Comparison of ENCODE assay signal across 8 cellular contexts in the genomic region with DNA sequence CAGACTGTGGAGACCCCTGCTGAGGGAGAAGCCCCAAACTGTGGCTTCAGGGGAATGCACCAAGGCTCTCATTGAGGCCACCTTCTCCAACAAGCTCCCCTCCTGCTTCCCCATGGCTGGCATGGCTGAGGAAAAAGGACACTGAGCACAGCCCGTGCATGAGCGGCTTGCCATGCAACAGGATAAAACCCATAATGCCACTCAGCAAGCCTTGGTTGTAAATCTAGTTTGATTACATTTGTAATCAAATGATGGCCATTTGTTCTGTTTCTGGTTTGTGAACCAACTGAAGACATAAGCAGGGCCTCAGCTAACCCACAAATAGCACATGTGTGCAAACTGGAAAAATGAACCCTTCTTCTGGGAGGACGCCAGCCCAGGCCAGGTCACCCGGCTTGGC. TPM values are rescaled to one million over a fixed set of nuclear protein-coding genes. Genes with fewer than 3 reads are reported as not detected.
DNase-seq lines count a peak whose midpoint lies in the region; ATAC-seq and TF ChIP-seq lines count a peak whose summit lies in the region.
"Not testable (repeated sequence)": the region's sequence is repeated elsewhere in the genome, so short reads cannot be mapped to it uniquely, and the experiment has no call there.
"Had no signal": no experiment of that assay in that cellular context is flagged by ENCODE, and none has a peak within 500 bp of the region (broad histone marks: within the 10 kb centered on the region; RNA-seq: fewer than 3 reads in every experiment).

No MANE protein-coding gene starts in this region.

- H3K9ac ChIP-seq in skeletal muscle tissue (ENCODE audit: low read depth in 1 of 3, low read length in 3 of 3) = not testable (repeated sequence)

- H3K27me3 Mint-ChIP-seq in CD14-positive monocyte (ENCODE audit: low read depth in 3 of 3); activated T-cell treated with anti-CD3 and anti-CD28 coated beads, Interleukin-2, amount 50 U/mL, for 72 hours (ENCODE audit: low read depth); dendritic cell treated with granulocyte-macrophage colony-stimulating factor and Interleukin-4, amounts not matched to agents 40 ng/mL and 50 ng/mL, for 4 days; memory B cell; natural killer cell treated with Interleukin-12 subunit alpha and Interleukin-12 subunit beta and Interleukin-15 and Interleukin-18, amount 100 ng/mL, for 72 hours: not testable (repeated sequence)

- H3K36me3 Mint-ChIP-seq in CD14-positive monocyte = peaks cover 32 to 37% of the 10 kb centered on the region in 2 donors
- peaks cover 12 to 17% of the 10 kb centered on the region in 2 donors for H3K36me3 Mint-ChIP-seq in activated T-cell treated with anti-CD3 and anti-CD28 coated beads, Interleukin-2, amount 50 U/mL, for 72 hours (ENCODE audit: insufficient read depth in 2 of 2)
- H3K36me3 Mint-ChIP-seq in dendritic cell treated with granulocyte-macrophage colony-stimulating factor and Interleukin-4, amounts not matched to agents 40 ng/mL and 50 ng/mL, for 4 days (ENCODE audit: low read depth) = peaks cover 45% of the 10 kb centered on the region
- H3K36me3 Mint-ChIP-seq in memory B cell = peaks cover 29% of the 10 kb centered on the region
- peaks cover 12% of the 10 kb centered on the region for H3K36me3 Mint-ChIP-seq in natural killer cell treated with Interleukin-12 subunit alpha and Interleukin-12 subunit beta and Interleukin-15 and Interleukin-18, amount 100 ng/mL, for 72 hours

- not testable (repeated sequence) for H3K27me3 ChIP-seq in skeletal muscle tissue (ENCODE audit: control insufficient read depth in 3 of 3, insufficient read depth in 3 of 3, low read length in 3 of 3)

- not testable (repeated sequence) for DNase-seq in CD14-positive monocyte (ENCODE audit: low spot score); activated T-cell treated with anti-CD3 and anti-CD28 coated beads, Interleukin-2, amount 50 U/mL, for 72 hours; memory B cell (ENCODE audit: low spot score in 2 of 2); natural killer cell treated with Interleukin-12 subunit alpha and Interleukin-12 subunit beta and Interleukin-15 and Interleukin-18, amount 100 ng/mL, for 72 hours (ENCODE audit: low spot score)
- DNase-seq in SK-N-DZ (ENCODE audit: low spot score) = peak; percentile 67

- not testable (repeated sequence) for H3K4me3 Mint-ChIP-seq in CD14-positive monocyte; dendritic cell treated with granulocyte-macrophage colony-stimulating factor and Interleukin-4, amounts not matched to agents 40 ng/mL and 50 ng/mL, for 4 days; memory B cell
- H3K4me3 Mint-ChIP-seq in activated T-cell treated with anti-CD3 and anti-CD28 coated beads, Interleukin-2, amount 50 U/mL, for 72 hours = peak overlapping the region in 1 of 2 donors; percentile 1
- peak overlapping the region; percentile 91 for H3K4me3 Mint-ChIP-seq in natural killer cell treated with Interleukin-12 subunit alpha and Interleukin-12 subunit beta and Interleukin-15 and Interleukin-18, amount 100 ng/mL, for 72 hours

- H3K27ac ChIP-seq in skeletal muscle tissue (ENCODE audit: low read depth, low read length) = peak overlapping the region; percentile 93

- peaks cover 4 to 11% (median 9%) of the 10 kb centered on the region in 7 donors for H3K9me3 Mint-ChIP-seq in CD14-positive monocyte
- not testable (repeated sequence) for H3K9me3 Mint-ChIP-seq in activated T-cell treated with anti-CD3 and anti-CD28 coated beads, Interleukin-2, amount 50 U/mL, for 72 hours; memory B cell; natural killer cell treated with Interleukin-12 subunit alpha and Interleukin-12 subunit beta and Interleukin-15 and Interleukin-18, amount 100 ng/mL, for 72 hours
- H3K9me3 Mint-ChIP-seq in dendritic cell treated with granulocyte-macrophage colony-stimulating factor and Interleukin-4, amounts not matched to agents 40 ng/mL and 50 ng/mL, for 4 days = peaks cover 19% of the 10 kb centered on the region

- TF ChIP-seq CTCF in CD14-positive monocyte (IDR thresholded peaks at IDR 0.05) = not testable (repeated sequence)

- H3K4me1 Mint-ChIP-seq in CD14-positive monocyte (peaks cover 48% of the 10 kb centered on the region), memory B cell (peaks cover 21% of the 10 kb centered on the region)
- peaks cover 18% of the 10 kb centered on the region for H3K4me1 Mint-ChIP-seq in activated T-cell treated with anti-CD3 and anti-CD28 coated beads, Interleukin-2, amount 50 U/mL, for 72 hours (ENCODE audit: low read depth)
- H3K4me1 Mint-ChIP-seq in dendritic cell treated with granulocyte-macrophage colony-stimulating factor and Interleukin-4, amounts not matched to agents 40 ng/mL and 50 ng/mL, for 4 days (ENCODE audit: low read depth) = peaks cover 55% of the 10 kb centered on the region
- H3K4me1 Mint-ChIP-seq in natural killer cell treated with Interleukin-12 subunit alpha and Interleukin-12 subunit beta and Interleukin-15 and Interleukin-18, amount 100 ng/mL, for 72 hours (ENCODE audit: low read depth in 2 of 2) = peaks cover 25 to 41% of the 10 kb centered on the region in 2 donors

- peaks cover 31 to 40% (median 36%) of the 10 kb centered on the region in 3 donors for H3K4me1 ChIP-seq in skeletal muscle tissue (ENCODE audit: control insufficient read depth in 3 of 3, insufficient read depth in 3 of 3, low read length in 3 of 3)

- peak overlapping the region in 1 of 3 donors; percentile 34 for H3K4me3 ChIP-seq in skeletal muscle tissue (ENCODE audit: low read length in 3 of 3)

- ATAC-seq in activated T-cell treated with anti-CD3 and anti-CD28 coated beads, Interleukin-2, amount 50 U/mL, for 72 hours (replicated peaks in 1 of 2); memory B cell (ENCODE audit: low read depth); natural killer cell treated with Interleukin-12 subunit alpha and Interleukin-12 subunit beta and Interleukin-15 and Interleukin-18, amount 100 ng/mL, for 72 hours: not testable (repeated sequence)

- H3K27ac Mint-ChIP-seq in CD14-positive monocyte = peak overlapping the region; percentile 6 to 100 (median 97)
- peak overlapping the region; percentile 26 for H3K27ac Mint-ChIP-seq in activated T-cell treated with anti-CD3 and anti-CD28 coated beads, Interleukin-2, amount 50 U/mL, for 72 hours
- H3K27ac Mint-ChIP-seq in dendritic cell treated with granulocyte-macrophage colony-stimulating factor and Interleukin-4, amounts not matched to agents 40 ng/mL and 50 ng/mL, for 4 days = peak overlapping the region; percentile 93
- peak overlapping the region; percentile 58 for H3K27ac Mint-ChIP-seq in memory B cell
- H3K27ac Mint-ChIP-seq in natural killer cell treated with Interleukin-12 subunit alpha and Interleukin-12 subunit beta and Interleukin-15 and Interleukin-18, amount 100 ng/mL, for 72 hours = peak overlapping the region; percentile 97 to 100

- H3K36me3 ChIP-seq in skeletal muscle tissue (ENCODE audit: control insufficient read depth in 3 of 3, insufficient read depth in 3 of 3, low read length in 3 of 3) = not testable (repeated sequence)

- intact Hi-C loops in CD14-positive monocyte (cut with micrococcal nuclease); dendritic cell treated with granulocyte-macrophage colony-stimulating factor and Interleukin-4, amounts not matched to agents 40 ng/mL and 50 ng/mL, for 4 days (cut with micrococcal nuclease): not testable (repeated sequence)

- H3K9me3 ChIP-seq in skeletal muscle tissue (ENCODE audit: control insufficient read depth in 3 of 3, low read length in 3 of 3) = not testable (repeated sequence)

RNA-seq across cellular contexts. Expression of a gene that starts 27.2 kb away (rescaled TPM):
- polyA plus RNA-seq in CD14-positive monocyte = 10 to 100 TPM; 40.9 to 46.9 TPM
- polyA plus RNA-seq in SK-N-DZ (2014; cell fraction: cytosol; rRNA removed) = 0.07 and 0.42 TPM in 2 replicates
- 0.05 TPM in 1 of 2 replicates, not detected in the other for polyA plus RNA-seq in SK-N-DZ (2014; cell fraction: nucleus; rRNA removed)
- 10 to 100 TPM; 48.9 to 49.9 TPM for total RNA-seq in activated T-cell treated with anti-CD3 and anti-CD28 coated beads, Interleukin-2, amount 50 U/mL, for 72 hours
- 10 to 100 TPM; 26.9 to 70.4 TPM for total RNA-seq in natural killer cell treated with Interleukin-12 subunit alpha and Interleukin-12 subunit beta and Interleukin-15 and Interleukin-18, amount 100 ng/mL, for 72 hours
- total RNA-seq in skeletal muscle tissue = 2.6 TPM
- total RNA-seq: H1 had no signal

RNA-seq across cellular contexts. Expression of a gene that starts 27.6 kb away (rescaled TPM):
- polyA plus RNA-seq in CD14-positive monocyte = 10 to 100 TPM; 13.7 to 29.0 TPM
- polyA plus RNA-seq in SK-N-DZ (2014; cell fraction: cytosol; rRNA removed) = 6.8 and 8.7 TPM in 2 replicates
- 5.2 and 6.5 TPM in 2 replicates for polyA plus RNA-seq in SK-N-DZ (2014; cell fraction: nucleus; rRNA removed)
- total RNA-seq in activated T-cell treated with anti-CD3 and anti-CD28 coated beads, Interleukin-2, amount 50 U/mL, for 72 hours = 10 to 100 TPM; 71.8 to 72.2 TPM
- 10 to 100 TPM; 57.1 to 91.7 TPM for total RNA-seq in natural killer cell treated with Interleukin-12 subunit alpha and Interleukin-12 subunit beta and Interleukin-15 and Interleukin-18, amount 100 ng/mL, for 72 hours
- 11.0 TPM for total RNA-seq in skeletal muscle tissue

RNA-seq across cellular contexts. Expression of a gene that starts 38.3 kb away (rescaled TPM):
- 10 to 100 TPM; 10.5 to 14.4 TPM for polyA plus RNA-seq in CD14-positive monocyte
- polyA plus RNA-seq in SK-N-DZ (2014; cell fraction: cytosol; rRNA removed) = 11.5 and 13.6 TPM in 2 replicates
- 8.7 and 11.3 TPM in 2 replicates for polyA plus RNA-seq in SK-N-DZ (2014; cell fraction: nucleus; rRNA removed)
- total RNA-seq in activated T-cell treated with anti-CD3 and anti-CD28 coated beads, Interleukin-2, amount 50 U/mL, for 72 hours = 10 to 100 TPM; 20.9 to 21.5 TPM
- total RNA-seq in natural killer cell treated with Interleukin-12 subunit alpha and Interleukin-12 subunit beta and Interleukin-15 and Interleukin-18, amount 100 ng/mL, for 72 hours = 10 to 100 TPM; 25.0 to 26.2 TPM
- total RNA-seq in skeletal muscle tissue = 27.1 TPM

Comparison
In these comparisons a context has a peak if more than half of its experiments do, and no peak if none do; other contexts are left out.
1. H3K27ac Mint-ChIP-seq: peak in every context shown above with its lines; median percentile 98 in natural killer cell treated with Interleukin-12 subunit alpha and Interleukin-12 subunit beta and Interleukin-15 and Interleukin-18, amount 100 ng/mL, for 72 hours; 97 in CD14-positive monocyte; 93 in dendritic cell treated with granulocyte-macrophage colony-stimulating factor and Interleukin-4, amounts not matched to agents 40 ng/mL and 50 ng/mL, for 4 days; 58 in memory B cell; 26 in activated T-cell treated with anti-CD3 and anti-CD28 coated beads, Interleukin-2, amount 50 U/mL, for 72 hours.